In genomic region chr19:16436780-16437179, GRCh38 we compare ENCODE assay signal across 14 cellular contexts. TPM values are rescaled to one million over a fixed set of nuclear protein-coding genes. Genes with fewer than 3 reads are reported as not detected.
DNase-seq lines count a peak whose midpoint lies in the region; ATAC-seq, FAIRE-seq and TF ChIP-seq lines count a peak whose summit lies in the region.
"Had no signal": no experiment of that assay in that cellular context is flagged by ENCODE, and none has a peak within 500 bp of the region (broad histone marks: within the 10 kb centered on the region; RNA-seq: fewer than 3 reads in every experiment).

No MANE protein-coding gene starts in this region.

- H4K91ac ChIP-seq in mesenchymal stem cell (ENCODE audit: low read length), result peak overlapping the region; percentile 94

- DNase-seq in MM.1S (no peak), astrocyte (ENCODE audit: low read depth) (no peak), mesenchymal stem cell (no peak), suprapubic skin (ENCODE audit: low spot score in 2 of 2) (no peak), CD14-positive monocyte (ENCODE audit: low spot score) (no peak)
- DNase-seq in stimulated activated CD4-positive, alpha-beta T cell treated with anti-CD3 and anti-CD28 coated beads, Interleukin-4, amount 100 ng/mL, for 1 hour, result no peak
- DNase-seq: activated CD4-positive, alpha-beta T cell treated with anti-CD3 and anti-CD28 coated beads for 4 hours; COR-L47; stimulated activated CD4-positive, alpha-beta T cell treated with anti-CD3 and anti-CD28 coated beads, Interleukin-4, amount 100 ng/mL, for 4 hours; T-helper 1 cell had no signal

- H3K4me3 ChIP-seq in MM.1S (ENCODE audit: low read length), result peak overlapping the region; percentile 20
- H3K4me3 ChIP-seq in astrocyte (ENCODE audit: insufficient read depth, low read depth, low read length), result no peak overlapping the region
- no peak overlapping the region for H3K4me3 ChIP-seq in mesenchymal stem cell (ENCODE audit: insufficient read depth in 1 of 2, low read depth in 1 of 2, low read length in 2 of 2)
- no peak overlapping the region for H3K4me3 ChIP-seq in suprapubic skin

- H3K9me3 Mint-ChIP-seq in astrocyte (ENCODE audit: unreplicated experiment) (no peaks in the 10 kb centered on the region), CD14-positive monocyte (no peaks in the 10 kb centered on the region)
- H3K9me3 Mint-ChIP-seq in activated T-helper 17 cell treated with anti-CD3 and anti-CD28 coated beads, Interleukin-2, amount 50 U/mL, for 72 hours, result no peaks in the 10 kb centered on the region
- H3K9me3 Mint-ChIP-seq: activated T-helper 2 cell treated with anti-CD3 and anti-CD28 coated beads, Interferon-gamma antibody, Interleukin-2, Interleukin-4, amounts not matched to agents 10 μg/mL and 5 μg/mL and 100 μg/mL, durations not matched to agents 14 hours and 24 hours and 36 hours; mesothelial cell of epicardium had no signal

- H3K27ac ChIP-seq in MM.1S (ENCODE audit: low read length) (peak overlapping the region; percentile 97), astrocyte (ENCODE audit: low read depth, low read length) (peak overlapping the region; percentile 94), mesenchymal stem cell (ENCODE audit: low read length, poor library complexity, severe bottlenecking) (peak overlapping the region; percentile 99), suprapubic skin (peak overlapping the region; percentile 76)

- H4K8ac ChIP-seq in mesenchymal stem cell (ENCODE audit: low read length), result peak overlapping the region; percentile 66

- H3K9me3 ChIP-seq in MM.1S (replicated peaks; ENCODE audit: insufficient read depth, low read length) (no peaks in the 10 kb centered on the region), astrocyte (ENCODE audit: insufficient read depth, low read depth, low read length) (no peaks in the 10 kb centered on the region), mesenchymal stem cell (ENCODE audit: control insufficient read depth, low read length) (no peaks in the 10 kb centered on the region), suprapubic skin (no peaks in the 10 kb centered on the region)

- H2BK120ac ChIP-seq in mesenchymal stem cell (ENCODE audit: low read depth, low read length), result peak overlapping the region; percentile 69

- FAIRE-seq in astrocyte (lab: Jason Lieb, UNC), result no peak

- peak overlapping the region; percentile 83 to 91 for H2BK12ac ChIP-seq in mesenchymal stem cell (ENCODE audit: low read length in 2 of 2)

- peak overlapping the region; percentile 81 to 92 for H3K4ac ChIP-seq in mesenchymal stem cell (ENCODE audit: low read depth in 1 of 2, low read length in 2 of 2)

- ATAC-seq in activated T-helper 17 cell treated with anti-CD3 and anti-CD28 coated beads, Interleukin-2, amount 50 U/mL, for 72 hours (replicated peaks), result no peak

- peak overlapping the region; percentile 98 for H2AK5ac ChIP-seq in mesenchymal stem cell (ENCODE audit: low read length, severe bottlenecking)

- no peak overlapping the region for H2BK15ac ChIP-seq in mesenchymal stem cell (ENCODE audit: low read depth, poor library complexity, severe bottlenecking)

- no peak overlapping the region for H3K14ac ChIP-seq in mesenchymal stem cell (ENCODE audit: low read length in 2 of 2)

- H3K9me2 ChIP-seq in MM.1S (replicated peaks; ENCODE audit: insufficient read depth, low read length), result no peaks in the 10 kb centered on the region

- H3K27ac Mint-ChIP-seq in astrocyte (ENCODE audit: unreplicated experiment), result peak overlapping the region; percentile 99
- H3K27ac Mint-ChIP-seq in CD14-positive monocyte, result no peak overlapping the region
- no peak overlapping the region for H3K27ac Mint-ChIP-seq in activated T-helper 17 cell treated with anti-CD3 and anti-CD28 coated beads, Interleukin-2, amount 50 U/mL, for 72 hours
- H3K27ac Mint-ChIP-seq: activated T-helper 2 cell treated with anti-CD3 and anti-CD28 coated beads, Interferon-gamma antibody, Interleukin-2, Interleukin-4, amounts not matched to agents 10 μg/mL and 5 μg/mL and 100 μg/mL, durations not matched to agents 14 hours and 24 hours and 36 hours; mesothelial cell of epicardium; progenitor cell of endocrine pancreas had no signal

- peak overlapping the region; percentile 82 for H3K9ac ChIP-seq in MM.1S (ENCODE audit: low read length)
- H3K9ac ChIP-seq in astrocyte (ENCODE audit: low read length), result peak overlapping the region; percentile 73
- peak overlapping the region; percentile 65 for H3K9ac ChIP-seq in mesenchymal stem cell (ENCODE audit: low read length)

- H3K4me3 Mint-ChIP-seq in astrocyte (ENCODE audit: unreplicated experiment) (no peak overlapping the region), CD14-positive monocyte (no peak overlapping the region)
- no peak overlapping the region for H3K4me3 Mint-ChIP-seq in activated T-helper 17 cell treated with anti-CD3 and anti-CD28 coated beads, Interleukin-2, amount 50 U/mL, for 72 hours
- H3K4me3 Mint-ChIP-seq: mesothelial cell of epicardium had no signal

- peaks cover 31% of the 10 kb centered on the region for H3K4me1 Mint-ChIP-seq in astrocyte (ENCODE audit: low read depth, unreplicated experiment)
- peaks cover 13% of the 10 kb centered on the region for H3K4me1 Mint-ChIP-seq in CD14-positive monocyte
- no peaks in the 10 kb centered on the region for H3K4me1 Mint-ChIP-seq in activated T-helper 17 cell treated with anti-CD3 and anti-CD28 coated beads, Interleukin-2, amount 50 U/mL, for 72 hours

- H3K79me1 ChIP-seq in mesenchymal stem cell (replicated peaks; ENCODE audit: low read length, poor library complexity, severe bottlenecking), result peaks cover 18% of the 10 kb centered on the region

- H3K36me3 ChIP-seq in MM.1S (replicated peaks; ENCODE audit: insufficient read depth, low read length), result no peaks in the 10 kb centered on the region
- H3K36me3 ChIP-seq in astrocyte (ENCODE audit: insufficient read depth, low read length), result peaks cover 10% of the 10 kb centered on the region
- peaks cover 35 to 63% of the 10 kb centered on the region in 2 experiments for H3K36me3 ChIP-seq in mesenchymal stem cell (ENCODE audit: control insufficient read depth in 1 of 2, insufficient read depth in 2 of 2, low read depth in 1 of 2, low read length in 2 of 2)
- H3K36me3 ChIP-seq in suprapubic skin, result peaks cover 68% of the 10 kb centered on the region

- H4K20me1 ChIP-seq in MM.1S (ENCODE audit: insufficient read depth, low read length) (no peaks in the 10 kb centered on the region), astrocyte (ENCODE audit: insufficient read depth, low read length) (peaks cover 12% of the 10 kb centered on the region)

- TF ChIP-seq CTCF in MM.1S (IDR thresholded peaks at IDR 0.05; ENCODE audit: low read length) (peak; percentile 10; the same call in 1 of the 2 replicates), astrocyte (IDR thresholded peaks at IDR 0.05; ENCODE audit: insufficient read depth, low read depth, low read length) (no peak), suprapubic skin (IDR thresholded peaks at IDR 0.05) (no peak), CD14-positive monocyte (IDR thresholded peaks at IDR 0.05) (no peak)

- H3K27me3 Mint-ChIP-seq in astrocyte (ENCODE audit: low read depth, unreplicated experiment) (no peaks in the 10 kb centered on the region), CD14-positive monocyte (ENCODE audit: low read depth in 3 of 3) (no peaks in the 10 kb centered on the region)
- H3K27me3 Mint-ChIP-seq in activated T-helper 17 cell treated with anti-CD3 and anti-CD28 coated beads, Interleukin-2, amount 50 U/mL, for 72 hours, result no peaks in the 10 kb centered on the region
- H3K27me3 Mint-ChIP-seq: progenitor cell of endocrine pancreas had no signal

- H3K4me1 ChIP-seq in MM.1S (ENCODE audit: low read length) (peaks cover 60% of the 10 kb centered on the region), astrocyte (ENCODE audit: insufficient read depth, low read length) (peaks cover 31% of the 10 kb centered on the region), mesenchymal stem cell (ENCODE audit: control insufficient read depth, insufficient read depth, low read depth, low read length) (peaks cover 30% of the 10 kb centered on the region), suprapubic skin (peaks cover 19% of the 10 kb centered on the region)

- no peak overlapping the region for H3K23ac ChIP-seq in mesenchymal stem cell (ENCODE audit: low read length in 2 of 2)

- no peak for TF ChIP-seq EP300 in suprapubic skin (IDR thresholded peaks at IDR 0.05)

- H3K27me3 ChIP-seq in MM.1S (replicated peaks; ENCODE audit: insufficient read depth, low read length) (no peaks in the 10 kb centered on the region), astrocyte (ENCODE audit: insufficient read depth, low read length) (no peaks in the 10 kb centered on the region), mesenchymal stem cell (ENCODE audit: control insufficient read depth in 1 of 2, insufficient read depth in 1 of 2, low read length in 2 of 2) (no peaks in the 10 kb centered on the region), suprapubic skin (no peaks in the 10 kb centered on the region)

- peak overlapping the region; percentile 98 for H2BK5ac ChIP-seq in mesenchymal stem cell (ENCODE audit: low read depth, low read length, poor library complexity, severe bottlenecking)

- peak overlapping the region; percentile 62 to 90 for H3K18ac ChIP-seq in mesenchymal stem cell (ENCODE audit: low read depth in 1 of 2, low read length in 2 of 2)

- no peak for TF ChIP-seq POLR2A in suprapubic skin (IDR thresholded peaks at IDR 0.05)

- H3K4me2 ChIP-seq in MM.1S (ENCODE audit: low read depth, low read length), result peak overlapping the region; percentile 71
- H3K4me2 ChIP-seq in astrocyte (ENCODE audit: low read length), result peak overlapping the region; percentile 80
- no peak overlapping the region for H3K4me2 ChIP-seq in mesenchymal stem cell (ENCODE audit: low read length, poor library complexity, severe bottlenecking)

- 40% methylated on average over 2 of the region's 5 CpGs for WGBS in mesenchymal stem cell
- 79% methylated on average over 5 of the region's 5 CpGs for WGBS in suprapubic skin

- intact Hi-C loops in CD14-positive monocyte (cut with micrococcal nuclease), result no loop called here

- H3K79me2 ChIP-seq in MM.1S (ENCODE audit: low read length) (peaks cover 17% of the 10 kb centered on the region), astrocyte (ENCODE audit: insufficient read depth, low read length) (no peaks in the 10 kb centered on the region)

- H3F3A ChIP-seq in MM.1S (ENCODE audit: insufficient read depth, low read length), result peaks cover 43% of the 10 kb centered on the region

- no peak overlapping the region for H2AFZ ChIP-seq in MM.1S (ENCODE audit: low read length)
- H2AFZ ChIP-seq in astrocyte (ENCODE audit: low read depth, low read length), result no peak overlapping the region
- no peak overlapping the region for H2AFZ ChIP-seq in mesenchymal stem cell (ENCODE audit: low read depth, low read length)

- peaks cover 15% of the 10 kb centered on the region for H3K36me3 Mint-ChIP-seq in astrocyte (ENCODE audit: low read depth, unreplicated experiment)
- peaks cover 58 to 90% of the 10 kb centered on the region in 2 donors for H3K36me3 Mint-ChIP-seq in CD14-positive monocyte
- H3K36me3 Mint-ChIP-seq in activated T-helper 17 cell treated with anti-CD3 and anti-CD28 coated beads, Interleukin-2, amount 50 U/mL, for 72 hours (ENCODE audit: low read depth), result peaks cover 58% of the 10 kb centered on the region

RNA-seq across cellular contexts. Expression of gene EPS15L1, which starts 35.0 kb away (rescaled TPM):
- 35.1 and 36.8 TPM in 2 replicates for total RNA-seq in astrocyte
- 23.1 TPM for polyA plus RNA-seq in mesenchymal stem cell (2013, experiment 1 of 2)
- 24.0 TPM for polyA plus RNA-seq in mesenchymal stem cell (2013, experiment 2 of 2)
- total RNA-seq in suprapubic skin, result 10 to 100 TPM; 27.3 to 59.2 (median 33.4) TPM
- polyA plus RNA-seq in CD14-positive monocyte, result 1 to 10 TPM; 5.2 to 6.1 TPM
- total RNA-seq in activated T-helper 17 cell treated with anti-CD3 and anti-CD28 coated beads, Interleukin-2, amount 50 U/mL, for 72 hours, result 10 to 100 TPM; 35.6 to 45.0 TPM

RNA-seq across cellular contexts. Expression of gene CALR3, which starts 59.2 kb away (rescaled TPM):
- total RNA-seq in astrocyte (not detected in 2 replicates), suprapubic skin (not detected)
- polyA plus RNA-seq in mesenchymal stem cell (2013, experiment 1 of 2), result 0.08 TPM
- polyA plus RNA-seq in mesenchymal stem cell (2013, experiment 2 of 2), result 0.04 TPM
- polyA plus RNA-seq in CD14-positive monocyte, result not detected
- not detected for total RNA-seq in activated T-helper 17 cell treated with anti-CD3 and anti-CD28 coated beads, Interleukin-2, amount 50 U/mL, for 72 hours
- total RNA-seq: activated T-helper 2 cell treated with anti-CD3 and anti-CD28 coated beads, Interferon-gamma antibody, Interleukin-2, Interleukin-4, amounts not matched to agents 10 μg/mL and 5 μg/mL and 100 μg/mL, durations not matched to agents 14 hours and 24 hours and 36 hours; mesothelial cell of epicardium; progenitor cell of endocrine pancreas had no signal

RNA-seq across cellular contexts. Expression of gene C19orf44, which starts 59.4 kb away (rescaled TPM):
- total RNA-seq in astrocyte, result 4.4 and 5.0 TPM in 2 replicates
- polyA plus RNA-seq in mesenchymal stem cell (2013, experiment 1 of 2), result 3.3 TPM
- 3.0 TPM for polyA plus RNA-seq in mesenchymal stem cell (2013, experiment 2 of 2)
- 1 to 10 TPM; 2.7 to 7.4 (median 6.5) TPM for total RNA-seq in suprapubic skin
- under 1 TPM in 1 of 2 donors, not detected in 1; 0.58 TPM for polyA plus RNA-seq in CD14-positive monocyte
- 1 to 10 TPM; 4.0 to 4.2 TPM for total RNA-seq in activated T-helper 17 cell treated with anti-CD3 and anti-CD28 coated beads, Interleukin-2, amount 50 U/mL, for 72 hours
